In the genomic region with DNA sequence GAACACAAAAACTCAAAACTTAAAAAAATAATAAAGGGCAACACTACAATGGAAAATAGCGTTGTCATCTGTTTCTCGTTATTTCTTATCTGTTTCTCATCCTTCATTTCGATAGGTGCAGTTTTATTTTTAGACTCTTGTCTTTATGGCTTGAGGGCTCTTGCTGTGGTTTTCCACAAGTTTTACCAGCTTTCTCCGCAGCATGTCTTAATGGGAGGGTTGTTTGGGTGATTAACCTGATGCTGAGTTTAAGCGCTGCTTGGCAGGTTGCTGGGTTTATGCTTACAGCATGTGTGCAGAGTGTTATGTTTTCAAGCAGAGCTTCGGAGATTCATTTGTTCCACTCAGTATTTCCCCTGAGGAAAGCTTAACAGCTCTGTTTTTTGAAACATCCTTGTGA, we compare ENCODE assay signal across 22 cellular contexts.
DNase-seq lines count a peak whose midpoint lies in the region; ATAC-seq, FAIRE-seq and TF ChIP-seq lines count a peak whose summit lies in the region.
"Had no signal": no experiment of that assay in that cellular context is flagged by ENCODE, and none has a peak within 500 bp of the region (broad histone marks: within the 10 kb centered on the region; RNA-seq: fewer than 3 reads in every experiment).

No MANE protein-coding gene starts in this region.

- no peaks in the 10 kb centered on the region for H4K20me1 ChIP-seq in SK-N-SH (ENCODE audit: insufficient read depth)
- H4K20me1 ChIP-seq in neural cell (ENCODE audit: insufficient read depth) = no peaks in the 10 kb centered on the region

- no peak overlapping the region for H3K9ac ChIP-seq in SK-N-SH
- H3K9ac ChIP-seq in neural cell (ENCODE audit: low read length) = no peak overlapping the region

- no peak for FAIRE-seq in urothelium cell line (lab: Jason Lieb, UNC)
- FAIRE-seq: kidney, TTC549 had no signal

- no peaks in the 10 kb centered on the region for H3K36me3 ChIP-seq in SK-N-SH (replicated peaks in 1 of 2; ENCODE audit: control insufficient read depth in 1 of 2, insufficient read depth in 2 of 2, low read length in 1 of 2)
- H3K36me3 ChIP-seq in neural cell (ENCODE audit: insufficient read depth, low read length) = no peaks in the 10 kb centered on the region
- H3K36me3 ChIP-seq: adrenal gland, ovary, tibial nerve had no signal

- DNase-seq in HFF-Myc (ENCODE audit: extremely low read depth, low read depth) (peak; percentile 52), SK-N-SH (no peak), NCI-H2081 treated with DMSO at 0.1 percent for 48 hours (lab: John Stamatoyannopoulos, UW) (no peak), left colon (no peak), urothelium cell line (ENCODE audit: low spot score) (no peak)
- DNase-seq: activated CD4-positive, alpha-beta T cell treated with anti-CD3 and anti-CD28 coated beads for 48 hours; activated effector memory CD4-positive, alpha-beta T cell treated with Interleukin-2 at 50 U/mL for 16 hours; adrenal gland; AML-193; DMS79 treated with DMSO at 0.1 percent for 48 hours; effector memory CD8-positive, alpha-beta T cell; foreskin melanocyte; kidney; naive thymus-derived CD4-positive, alpha-beta T cell; NCI-H1436 treated with DMSO at 0.1 percent for 48 hours; ovary; stimulated activated CD4-positive, alpha-beta T cell treated with anti-CD3 and anti-CD28 coated beads, Interleukin-2, amount 100 ng/mL, for 24 hours had no signal

- TF ChIP-seq CTCF in HFF-Myc (IDR thresholded peaks at IDR 0.05; ENCODE audit: low read depth, low read length, missing control alignments) (no peak), SK-N-SH (IDR thresholded peaks at IDR 0.05) (no peak), neural cell (IDR thresholded peaks at IDR 0.05; ENCODE audit: poor library complexity, severe bottlenecking) (no peak)

- H3K27me3 ChIP-seq in SK-N-SH (ENCODE audit: insufficient read depth) = peaks cover 11% of the 10 kb centered on the region; the same call in 1 of the 2 replicates
- no peaks in the 10 kb centered on the region for H3K27me3 ChIP-seq in neural cell (ENCODE audit: insufficient read depth, low read depth, low read length)
- H3K27me3 ChIP-seq: adrenal gland, ovary, tibial nerve had no signal

- H3F3A ChIP-seq in SK-N-SH (replicated peaks; ENCODE audit: insufficient read depth) (no peaks in the 10 kb centered on the region), neural cell (ENCODE audit: insufficient read depth, low read length, poor library complexity, severe bottlenecking) (no peaks in the 10 kb centered on the region)

- TF ChIP-seq RAD21 in SK-N-SH (IDR thresholded peaks at IDR 0.05; ENCODE audit: low read length) (no peak), neural cell (conservative IDR thresholded peaks at IDR 0.05) (no peak)

- no peak for TF ChIP-seq EP300 in SK-N-SH (IDR thresholded peaks at IDR 0.05; ENCODE audit: borderline replicate concordance in 1 of 2, low read depth in 1 of 2, low read length in 1 of 2)
- peak; percentile 34 for TF ChIP-seq EP300 in neural cell (conservative IDR thresholded peaks at IDR 0.05; ENCODE audit: poor library complexity, severe bottlenecking)

- H3K4me2 ChIP-seq in SK-N-SH = no peak overlapping the region
- no peak overlapping the region for H3K4me2 ChIP-seq in neural cell (ENCODE audit: low read length)

- H3K4me1 ChIP-seq in SK-N-SH (ENCODE audit: control insufficient read depth in 1 of 2, insufficient read depth in 2 of 2, low read depth in 1 of 2, low read length in 1 of 2) = peaks cover 0 to 6% of the 10 kb centered on the region in 2 experiments; a peak in 2 of 4 replicates
- H3K4me1 ChIP-seq: adrenal gland had no signal

- POLR2A ChIA-PET in SK-N-SH (lab: Yijun Ruan, JAX) = no interaction called here

- 7% methylated on average over 6 of the region's 6 CpGs for WGBS in SK-N-SH (ENCODE audit: low lambda C conversion rate)

- H3K79me2 ChIP-seq in SK-N-SH (ENCODE audit: insufficient read depth) (no peaks in the 10 kb centered on the region), neural cell (replicated peaks; ENCODE audit: insufficient read depth, low read length) (no peaks in the 10 kb centered on the region)

- no peaks in the 10 kb centered on the region for H3K9me2 ChIP-seq in SK-N-SH
- H3K9me2 ChIP-seq in neural cell (ENCODE audit: insufficient read depth, low read length) = no peaks in the 10 kb centered on the region

- CTCF ChIA-PET in SK-N-SH (lab: Yijun Ruan, JAX) = no interaction called here

- intact Hi-C loops in left colon (cut with DNase I, micrococcal nuclease) = no loop called here

- H2AFZ ChIP-seq in SK-N-SH (ENCODE audit: low read depth) (no peak overlapping the region), neural cell (ENCODE audit: low read depth, low read length) (no peak overlapping the region)

- H3K9me3 ChIP-seq in SK-N-SH (no peaks in the 10 kb centered on the region), neural cell (ENCODE audit: low read length) (no peaks in the 10 kb centered on the region)
- H3K9me3 ChIP-seq: adrenal gland, ovary, tibial nerve had no signal

- H3K27ac ChIP-seq in SK-N-SH (ENCODE audit: low read depth in 2 of 2, low read length in 1 of 2) (peak overlapping the region in 1 of 2 experiments; percentile 62; a peak in 1 of 4 replicates), neural cell (ENCODE audit: low read length) (peak overlapping the region; percentile 3)
- H3K27ac ChIP-seq: adrenal gland, ovary, tibial nerve had no signal

- H3K4me3 ChIP-seq in HFF-Myc (replicated peaks; ENCODE audit: low read depth, low read length) = no peak overlapping the region
- no peak overlapping the region for H3K4me3 ChIP-seq in SK-N-SH (ENCODE audit: low read depth in 2 of 2, low read length in 1 of 2)
- no peak overlapping the region for H3K4me3 ChIP-seq in neural cell (ENCODE audit: low read length)
- H3K4me3 ChIP-seq: adrenal gland, ovary, tibial nerve had no signal

- peak; percentile 45 for ATAC-seq in esophagus mucosa
- no peak for ATAC-seq in left colon
- no peak for ATAC-seq in HG02973 (IDR thresholded peaks at IDR 0.05; ENCODE audit: unreplicated experiment)
- ATAC-seq: effector memory CD8-positive, alpha-beta T cell; naive thymus-derived CD4-positive, alpha-beta T cell had no signal

TF ChIP-seq in SK-N-SH, 30 proteins besides CTCF, POLR2A, EP300 and RAD21:
- TF ChIP-seq TCF12 (IDR thresholded peaks at IDR 0.05) (0 out of 2 replicates have a peak, but pooled peaks have one; percentile 14), NRF1 (IDR thresholded peaks at IDR 0.05; ENCODE audit: low read depth, low read length) (no peak)

TF ChIP-seq in neural cell, 6 proteins besides CTCF, POLR2A, EP300 and RAD21:
- peak; percentile 64 for TF ChIP-seq POLR2AphosphoS5 (IDR thresholded peaks at IDR 0.05)
- TF ChIP-seq SMC3 (conservative IDR thresholded peaks at IDR 0.05; ENCODE audit: poor library complexity) = no peak
- TF ChIP-seq MXI1 (conservative IDR thresholded peaks at IDR 0.05; ENCODE audit: poor library complexity, severe bottlenecking) = no peak
TF ChIP-seq in neural cell: peak in this region for 1.
